ENCODE assay signal across 21 cellular contexts in the genomic region with DNA sequence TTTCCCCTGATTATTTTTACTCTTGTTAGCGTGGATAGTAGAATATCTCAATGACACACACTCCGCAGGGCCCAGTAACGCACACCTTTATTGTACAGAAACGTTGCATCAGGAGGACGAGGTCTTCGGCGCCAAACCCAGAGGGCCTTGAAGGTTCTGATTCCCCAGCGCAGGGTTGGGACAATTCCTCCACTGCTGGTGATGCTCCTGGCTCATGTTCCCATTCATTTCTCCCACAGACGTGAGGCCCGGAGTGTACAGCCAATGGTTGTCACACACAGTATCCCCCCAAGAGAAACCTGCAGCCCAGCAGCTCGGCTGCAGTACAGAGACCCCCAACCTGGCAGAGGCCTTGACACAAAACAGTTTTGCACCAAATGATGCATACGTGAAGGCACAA. TPM values are rescaled to one million over a fixed set of nuclear protein-coding genes. Genes with fewer than 3 reads are reported as not detected.
"Had no signal": no experiment of that assay in that cellular context is flagged by ENCODE, and none has a peak within 500 bp of the region (broad histone marks: within the 10 kb centered on the region; RNA-seq: fewer than 3 reads in every experiment).

No MANE protein-coding gene starts in this region.

- DNase-seq: activated CD4-positive, alpha-beta T cell treated with anti-CD3 and anti-CD28 coated beads for 48 hours; activated CD4-positive, alpha-beta T cell treated with anti-CD3 and anti-CD28 coated beads, Interleukin-2, amount 50 U/mL, for 48 hours; activated naive CD4-positive, alpha-beta T cell; activated T-cell treated with anti-CD3 and anti-CD28 coated beads, Interleukin-2, amount 50 U/mL, for 4 hours; central memory CD4-positive, alpha-beta T cell; dermis blood vessel endothelial cell; effector CD8-positive, alpha-beta T cell; esophagus squamous epithelium; foreskin melanocyte; left ventricle myocardium inferior; mesendoderm; natural killer cell; stimulated activated CD4-positive, alpha-beta T cell treated with anti-CD3 and anti-CD28 coated beads, Interleukin-12 subunit alpha, Interleukin-12 subunit beta, amount 100 ng/mL, for 4 hours; stimulated activated CD4-positive, alpha-beta T cell treated with anti-CD3 and anti-CD28 coated beads, Interleukin-4, amount 100 ng/mL, for 1 hour; stimulated activated naive CD8-positive, alpha-beta T cell treated with anti-CD3 and anti-CD28 coated beads, Interleukin-15, amount 100 ng/mL, for 72 hours; substantia nigra; T-helper 9 cell had no signal

- ATAC-seq: activated naive CD4-positive, alpha-beta T cell treated with anti-CD3 and anti-CD28 coated beads, Interleukin-2, amount 50 U/mL, for 72 hours; activated T-cell treated with anti-CD3 and anti-CD28 coated beads, Interleukin-2, amount 50 U/mL, for 4 hours; activated T-helper 17 cell treated with anti-CD3 and anti-CD28 coated beads, Interleukin-2, amount 50 U/mL, for 72 hours; natural killer cell; stimulated activated naive CD8-positive, alpha-beta T cell treated with anti-CD3 and anti-CD28 coated beads, Interleukin-15, amount 100 ng/mL, for 72 hours had no signal

- H3K27ac Mint-ChIP-seq: activated naive CD4-positive, alpha-beta T cell treated with anti-CD3 and anti-CD28 coated beads, Interleukin-2, amount 50 U/mL, for 72 hours; activated T-helper 17 cell treated with anti-CD3 and anti-CD28 coated beads, Interleukin-2, amount 50 U/mL, for 72 hours; natural killer cell had no signal

- H3K36me3 Mint-ChIP-seq: activated naive CD4-positive, alpha-beta T cell treated with anti-CD3 and anti-CD28 coated beads, Interleukin-2, amount 50 U/mL, for 72 hours; natural killer cell had no signal

- H3K4me3 Mint-ChIP-seq: activated T-cell treated with anti-CD3 and anti-CD28 coated beads, Interleukin-2, amount 50 U/mL, for 4 hours; activated T-helper 17 cell treated with anti-CD3 and anti-CD28 coated beads, Interleukin-2, amount 50 U/mL, for 72 hours; natural killer cell; stimulated activated naive CD8-positive, alpha-beta T cell treated with anti-CD3 and anti-CD28 coated beads, Interleukin-15, amount 100 ng/mL, for 72 hours had no signal

- H3K9me3 Mint-ChIP-seq: activated naive CD4-positive, alpha-beta T cell treated with anti-CD3 and anti-CD28 coated beads, Interleukin-2, amount 50 U/mL, for 72 hours; activated T-cell treated with anti-CD3 and anti-CD28 coated beads, Interleukin-2, amount 50 U/mL, for 4 hours; activated T-helper 17 cell treated with anti-CD3 and anti-CD28 coated beads, Interleukin-2, amount 50 U/mL, for 72 hours; natural killer cell; stimulated activated naive CD8-positive, alpha-beta T cell treated with anti-CD3 and anti-CD28 coated beads, Interleukin-15, amount 100 ng/mL, for 72 hours had no signal

- H3K4me1 Mint-ChIP-seq: natural killer cell had no signal

RNA-seq across cellular contexts. Expression of gene ANO1, which starts 6.1 kb away (rescaled TPM):
- total RNA-seq: mononuclear cell; natural killer cell; T-helper 1 cell treated with Interleukin-12 subunit alpha and Interleukin-12 subunit beta and Interleukin-4 antibody, amounts not matched to agents 30 ng/mL and 1 ng/mL, for 36 hours had no signal
